ENCODE assay signal across 8 cellular contexts in genomic region chr1:184691719-184692324, GRCh38.
DNase-seq lines count a peak whose midpoint lies in the region; ATAC-seq and TF ChIP-seq lines count a peak whose summit lies in the region.

No MANE protein-coding gene starts in this region.

- H3K79me2 ChIP-seq in parathyroid adenoma: no peaks in the 10 kb centered on the region

- POLR2A ChIA-PET in BJ (lab: Charles Lee): no interaction called here

- no peaks in the 10 kb centered on the region for H3K27me3 ChIP-seq in BJ (ENCODE audit: control insufficient read depth, insufficient read depth, low read length)
- H3K27me3 ChIP-seq in HAP-1 (ENCODE audit: low read depth): no peaks in the 10 kb centered on the region
- H3K27me3 ChIP-seq in parathyroid adenoma (ENCODE audit: control insufficient read depth, insufficient read depth, low read length): no peaks in the 10 kb centered on the region
- no peaks in the 10 kb centered on the region for H3K27me3 ChIP-seq in MG63

- H3K4me1 ChIP-seq in HAP-1 (no peaks in the 10 kb centered on the region; the same call in 1 of the 2 replicates), parathyroid adenoma (no peaks in the 10 kb centered on the region)

- no peak overlapping the region for H3K9ac ChIP-seq in parathyroid adenoma

- ATAC-seq in GM18858 (IDR thresholded peaks at IDR 0.05; ENCODE audit: unreplicated experiment) (no peak), HG03520 (IDR thresholded peaks at IDR 0.05; ENCODE audit: unreplicated experiment) (no peak)

- H3K27ac ChIP-seq in parathyroid adenoma: no peak overlapping the region

- H3K36me3 ChIP-seq in BJ (ENCODE audit: control insufficient read depth, insufficient read depth, low read length) (0 out of 2 replicates have a peak, but pooled peaks cover 1% of the 10 kb centered on the region), HAP-1 (replicated peaks) (peaks cover 6% of the 10 kb centered on the region), parathyroid adenoma (ENCODE audit: control insufficient read depth, insufficient read depth, low read length) (no peaks in the 10 kb centered on the region), MG63 (peaks cover 23% of the 10 kb centered on the region)

- H2AFZ ChIP-seq in parathyroid adenoma: no peak overlapping the region

- DNase-seq in BJ (ENCODE audit: low read depth) (peak; percentile 23), HAP-1 (ENCODE audit: low spot score in 2 of 2) (peak; percentile 35 to 68), RPMI7951 (ENCODE audit: low read depth) (peak; percentile 44), fibroblast of gingiva (ENCODE audit: low read depth) (peak; percentile 42), MG63 (no peak)

- TF ChIP-seq CTCF in BJ (IDR thresholded peaks at IDR 0.05; ENCODE audit: insufficient read depth, low read depth, low read length): peak; percentile 82
- peak; percentile 50 for TF ChIP-seq CTCF in parathyroid adenoma (IDR thresholded peaks at IDR 0.05)

- H3K9me3 ChIP-seq in HAP-1 (no peaks in the 10 kb centered on the region), parathyroid adenoma (ENCODE audit: control insufficient read depth, low read length) (no peaks in the 10 kb centered on the region), MG63 (no peaks in the 10 kb centered on the region)

- in situ Hi-C loops in HAP-1 (cut with MboI; ENCODE audit: low sequenced_read_pairs): no loop called here

- H3K4me2 ChIP-seq in parathyroid adenoma (ENCODE audit: low read length): no peak overlapping the region

- no peak overlapping the region for H3K4me3 ChIP-seq in BJ (ENCODE audit: low read depth, low read length)
- H3K4me3 ChIP-seq in HAP-1: no peak overlapping the region
- no peak overlapping the region for H3K4me3 ChIP-seq in parathyroid adenoma (ENCODE audit: low read depth, low read length)
- H3K4me3 ChIP-seq in MG63: no peak overlapping the region

- CTCF ChIA-PET in BJ (lab: Yijun Ruan, JAX): interaction anchor here (0.6 to 2.9 kb wide), 12 partner anchors 9 to 667 kb away, joined by 3 to 14 read pairs (median 4); no protein-coding TSS in a partner anchor
